Comparison of ENCODE assay signal across 8 cellular contexts in the genomic region with DNA sequence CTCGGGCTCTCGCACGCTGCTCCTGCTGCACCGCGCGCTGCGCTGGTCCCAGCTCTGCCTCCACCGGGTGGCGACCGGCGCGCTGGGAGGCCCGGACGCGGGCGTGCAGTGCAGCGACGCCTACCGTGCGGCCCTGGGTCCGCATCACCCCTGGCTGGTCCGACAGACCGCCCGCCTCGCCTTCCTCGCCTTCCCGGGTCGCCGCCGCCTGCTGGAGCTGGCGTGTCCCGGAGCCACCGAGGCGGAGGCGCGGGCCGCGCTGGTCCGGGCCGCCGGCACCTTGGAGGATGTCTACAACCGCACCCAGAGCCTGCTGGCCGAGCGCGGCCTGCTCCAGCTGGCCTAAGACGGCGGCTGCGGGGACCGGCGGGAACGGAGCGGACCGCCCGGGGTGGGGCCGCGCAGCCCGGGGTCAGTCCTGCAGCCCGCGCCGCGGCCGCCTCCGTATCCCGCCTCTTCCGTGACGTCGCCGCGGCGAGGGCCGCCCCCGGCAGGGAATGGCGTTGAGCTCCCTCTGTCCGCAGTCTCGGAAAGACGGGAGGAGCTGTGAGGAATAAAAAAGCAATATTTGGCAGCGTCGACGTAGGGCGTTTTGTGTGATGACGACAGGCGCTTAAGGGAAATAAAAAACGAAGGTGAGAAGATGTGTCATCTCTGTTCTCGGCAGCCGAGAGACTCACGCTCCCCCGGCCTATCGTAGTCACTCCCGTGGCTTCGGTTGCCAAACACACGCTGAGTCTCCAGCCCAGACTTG. TPM values are rescaled to one million over a fixed set of nuclear protein-coding genes. Genes with fewer than 3 reads are reported as not detected.
A peak's percentile ranks its signal among the peaks of the same experiment; 100 is the strongest.
DNase-seq lines count a peak whose midpoint lies in the region; ATAC-seq lines count a peak whose summit lies in the region.

No MANE protein-coding gene starts in this region.

- no peaks in the 10 kb centered on the region for H3K36me3 Mint-ChIP-seq in activated T-cell treated with anti-CD3 and anti-CD28 coated beads, Interleukin-2, amount 50 U/mL, for 24 hours (ENCODE audit: low read depth)

- no peaks in the 10 kb centered on the region for H3K9me3 Mint-ChIP-seq in activated T-cell treated with anti-CD3 and anti-CD28 coated beads, Interleukin-2, amount 50 U/mL, for 24 hours

- ATAC-seq in GM19455 (IDR thresholded peaks at IDR 0.05; ENCODE audit: unreplicated experiment) (peak; percentile 87), esophagus mucosa (peak; percentile 88)

- peak; percentile 57 for DNase-seq in COR-L47 (lab: John Stamatoyannopoulos, UW)
- peak; percentile 46 for DNase-seq in HS-27A (ENCODE audit: low read depth)
- DNase-seq in OCI-M1 (lab: John Stamatoyannopoulos, UW): peak; percentile 95
- DNase-seq in activated T-cell treated with anti-CD3 and anti-CD28 coated beads, Interleukin-2, amount 50 U/mL, for 24 hours: peak; percentile 88
- peak; percentile 85 for DNase-seq in myocyte (ENCODE audit: low read depth)
- DNase-seq in stimulated activated CD8-positive, alpha-beta memory T cell treated with anti-CD3 and anti-CD28 coated beads, Interleukin-7, amount 100 ng/mL, for 24 hours (ENCODE audit: low read depth): peak; percentile 48

- peaks cover 42% of the 10 kb centered on the region for H3K27me3 Mint-ChIP-seq in activated T-cell treated with anti-CD3 and anti-CD28 coated beads, Interleukin-2, amount 50 U/mL, for 24 hours

- H3K27ac Mint-ChIP-seq in activated T-cell treated with anti-CD3 and anti-CD28 coated beads, Interleukin-2, amount 50 U/mL, for 24 hours: peak overlapping the region; percentile 94

- H3K4me1 Mint-ChIP-seq in activated T-cell treated with anti-CD3 and anti-CD28 coated beads, Interleukin-2, amount 50 U/mL, for 24 hours (ENCODE audit: low read depth): peaks cover 33% of the 10 kb centered on the region

- peak overlapping the region; percentile 80 for H3K4me3 Mint-ChIP-seq in activated T-cell treated with anti-CD3 and anti-CD28 coated beads, Interleukin-2, amount 50 U/mL, for 24 hours

RNA-seq across cellular contexts. Expression of a gene that starts 1.4 kb away (rescaled TPM):
- total RNA-seq in esophagus mucosa (not detected), myocyte (not detected in 2 replicates)
- polyA plus RNA-seq in myocyte (2012): 0.54 TPM

RNA-seq across cellular contexts. Expression of a gene that starts 4.0 kb away (rescaled TPM):
- total RNA-seq in esophagus mucosa (2.3 TPM), myocyte (0.73 TPM in 1 of 2 replicates, not detected in the other)
- 0.34 TPM for polyA plus RNA-seq in myocyte (2012)

RNA-seq across cellular contexts. Expression of a gene that starts 5.8 kb away (rescaled TPM):
- total RNA-seq in esophagus mucosa (131 TPM), myocyte (185 and 231 TPM in 2 replicates)
- polyA plus RNA-seq in myocyte (2012): 237 TPM

RNA-seq across cellular contexts. Expression of a gene that starts 16.8 kb away (rescaled TPM):
- total RNA-seq in esophagus mucosa (117 TPM), myocyte (6.7 and 9.8 TPM in 2 replicates)
- polyA plus RNA-seq in myocyte (2012): 10.1 TPM

Comparison
In these comparisons a context has a peak if more than half of its experiments do, and no peak if none do; other contexts are left out.
1. Peak in every context shown above with its lines: DNase-seq and ATAC-seq.